Comparison of ENCODE assay signal across 20 cellular contexts in genomic region chr1:17670587-17671313, GRCh38.
"Had no signal": no experiment of that assay in that cellular context is flagged by ENCODE, and none has a peak within 500 bp of the region (broad histone marks: within the 10 kb centered on the region; RNA-seq: fewer than 3 reads in every experiment).

No MANE protein-coding gene starts in this region.

- FAIRE-seq: colon, pancreas had no signal

- H3K27me3 ChIP-seq: brain microvascular endothelial cell, dorsolateral prefrontal cortex, pancreas, right atrium auricular region, thyroid gland had no signal

- H3K4me1 Mint-ChIP-seq: activated CD4-positive, alpha-beta T cell treated with anti-CD3 and anti-CD28 coated beads, Interleukin-2, amount 10 ng/mL, durations not matched to agents 7 days and 5 days; activated CD8-positive, alpha-beta memory T cell treated with anti-CD3 and anti-CD28 coated beads, Interleukin-2, amount 10 ng/mL, durations not matched to agents 7 days and 5 days; naive thymus-derived CD8-positive, alpha-beta T cell had no signal

- ATAC-seq: activated CD8-positive, alpha-beta memory T cell treated with anti-CD3 and anti-CD28 coated beads, Interleukin-2, amount 10 ng/mL, durations not matched to agents 7 days and 5 days; activated CD8-positive, alpha-beta T cell treated with anti-CD3 and anti-CD28 coated beads for 36 hours; naive thymus-derived CD8-positive, alpha-beta T cell had no signal

- H3K9me3 Mint-ChIP-seq: activated CD8-positive, alpha-beta T cell treated with anti-CD3 and anti-CD28 coated beads for 36 hours; naive thymus-derived CD8-positive, alpha-beta T cell; stimulated activated naive CD8-positive, alpha-beta T cell treated with anti-CD3 and anti-CD28 coated beads, Interleukin-15, Interleukin-2, amounts not matched to agents 100 ng/mL and 50 ng/mL, for 24 hours had no signal

- H3K9me3 ChIP-seq: pancreas, psoas muscle, right atrium auricular region, thyroid gland had no signal

- H3K36me3 Mint-ChIP-seq: activated CD8-positive, alpha-beta memory T cell treated with anti-CD3 and anti-CD28 coated beads, Interleukin-2, amount 10 ng/mL, durations not matched to agents 7 days and 5 days; naive thymus-derived CD8-positive, alpha-beta T cell had no signal

- H3K27ac ChIP-seq: brain microvascular endothelial cell, pancreas, psoas muscle, thyroid gland had no signal

- H3K4me3 ChIP-seq: dorsolateral prefrontal cortex, pancreas, psoas muscle, right atrium auricular region, thyroid gland had no signal

- H3K4me1 ChIP-seq: pancreas had no signal

- H3K4me3 Mint-ChIP-seq: activated CD4-positive, alpha-beta T cell treated with anti-CD3 and anti-CD28 coated beads, Interleukin-2, amount 10 ng/mL, durations not matched to agents 7 days and 5 days; activated CD8-positive, alpha-beta memory T cell treated with anti-CD3 and anti-CD28 coated beads, Interleukin-2, amount 10 ng/mL, durations not matched to agents 7 days and 5 days; activated CD8-positive, alpha-beta T cell treated with anti-CD3 and anti-CD28 coated beads for 36 hours; naive thymus-derived CD8-positive, alpha-beta T cell; stimulated activated naive CD8-positive, alpha-beta T cell treated with anti-CD3 and anti-CD28 coated beads, Interleukin-15, Interleukin-2, amounts not matched to agents 100 ng/mL and 50 ng/mL, for 24 hours had no signal

- H3K27ac Mint-ChIP-seq: activated CD4-positive, alpha-beta T cell treated with anti-CD3 and anti-CD28 coated beads, Interleukin-2, amount 10 ng/mL, durations not matched to agents 7 days and 5 days; activated CD8-positive, alpha-beta memory T cell treated with anti-CD3 and anti-CD28 coated beads, Interleukin-2, amount 10 ng/mL, durations not matched to agents 7 days and 5 days; activated CD8-positive, alpha-beta T cell treated with anti-CD3 and anti-CD28 coated beads for 36 hours; naive thymus-derived CD8-positive, alpha-beta T cell; stimulated activated naive CD8-positive, alpha-beta T cell treated with anti-CD3 and anti-CD28 coated beads, Interleukin-15, Interleukin-2, amounts not matched to agents 100 ng/mL and 50 ng/mL, for 24 hours had no signal

- H3K36me3 ChIP-seq: brain microvascular endothelial cell had no signal

- H3K27me3 Mint-ChIP-seq: activated CD4-positive, alpha-beta T cell treated with anti-CD3 and anti-CD28 coated beads, Interleukin-2, amount 10 ng/mL, durations not matched to agents 7 days and 5 days; activated CD8-positive, alpha-beta memory T cell treated with anti-CD3 and anti-CD28 coated beads, Interleukin-2, amount 10 ng/mL, durations not matched to agents 7 days and 5 days; activated CD8-positive, alpha-beta T cell treated with anti-CD3 and anti-CD28 coated beads for 36 hours; stimulated activated naive CD8-positive, alpha-beta T cell treated with anti-CD3 and anti-CD28 coated beads, Interleukin-15, Interleukin-2, amounts not matched to agents 100 ng/mL and 50 ng/mL, for 24 hours had no signal

- DNase-seq: activated CD4-positive, alpha-beta T cell treated with anti-CD3 and anti-CD28 coated beads, Interleukin-2, amount 10 ng/mL, durations not matched to agents 7 days and 5 days; activated CD4-positive, CD25-positive, alpha-beta regulatory T cell treated with anti-CD3 and anti-CD28 coated beads, Interleukin-2, amount 50 U/mL, for 72 hours; activated CD8-positive, alpha-beta memory T cell treated with anti-CD3 and anti-CD28 coated beads, Interleukin-2, amount 10 ng/mL, durations not matched to agents 7 days and 5 days; activated CD8-positive, alpha-beta T cell treated with anti-CD3 and anti-CD28 coated beads for 36 hours; activated gamma-delta T cell; activated naive CD4-positive, alpha-beta T cell treated with anti-CD3 and anti-CD28 coated beads, Interleukin-2, amount 50 U/mL, for 16 hours; activated T-cell treated with anti-CD3 and anti-CD28 coated beads for 4 hours; aorta; brain microvascular endothelial cell; central memory CD4-positive, alpha-beta T cell; foreskin fibroblast; naive thymus-derived CD8-positive, alpha-beta T cell; pancreas; stimulated activated CD4-positive, alpha-beta T cell treated with anti-CD3 and anti-CD28 coated beads, Interleukin-12 subunit alpha, Interleukin-12 subunit beta, amount 100 ng/mL, for 4 hours; thyroid gland had no signal
